ENCODE assay signal across 14 cellular contexts in genomic region chr13:20465218-20465879, GRCh38.
DNase-seq lines count a peak whose midpoint lies in the region; ATAC-seq, FAIRE-seq and TF ChIP-seq lines count a peak whose summit lies in the region.
"Had no signal": no experiment of that assay in that cellular context is flagged by ENCODE, and none has a peak within 500 bp of the region (broad histone marks: within the 10 kb centered on the region; RNA-seq: fewer than 3 reads in every experiment).

No MANE protein-coding gene starts in this region.

- no peak for ATAC-seq in activated CD4-positive, alpha-beta T cell treated with anti-CD3 and anti-CD28 coated beads for 36 hours
- ATAC-seq: activated CD8-positive, alpha-beta T cell treated with anti-CD3 and anti-CD28 coated beads for 36 hours had no signal

- H3K9me3 ChIP-seq in keratinocyte (ENCODE audit: control insufficient read depth, low read depth, low read length): no peaks in the 10 kb centered on the region
- H3K9me3 ChIP-seq in skeletal muscle satellite cell (replicated peaks; ENCODE audit: low read length): no peaks in the 10 kb centered on the region
- H3K9me3 ChIP-seq: Caco-2 had no signal

- DNase-seq in LoVo (ENCODE audit: low spot score) (peak; percentile 30), brain pericyte (ENCODE audit: low read depth, low spot score) (peak; percentile 61), keratinocyte (ENCODE audit: low read depth, low spot score) (no peak), GM10266 (ENCODE audit: extremely low spot score) (no peak), SW480 (ENCODE audit: low spot score) (no peak)
- no peak for DNase-seq in activated CD4-positive, alpha-beta T cell treated with anti-CD3 and anti-CD28 coated beads for 4 hours
- no peak for DNase-seq in activated CD4-positive, alpha-beta T cell treated with anti-CD3 and anti-CD28 coated beads for 36 hours
- DNase-seq: activated CD8-positive, alpha-beta T cell treated with anti-CD3 and anti-CD28 coated beads for 36 hours; activated naive CD4-positive, alpha-beta T cell treated with anti-CD3 and anti-CD28 coated beads for 36 hours; Caco-2; cortex of kidney; NCI-H510A treated with DMSO at 0.1 percent for 48 hours; SW 1271 had no signal

- H3K27ac ChIP-seq in keratinocyte (ENCODE audit: control insufficient read depth, insufficient read depth, low read length): no peak overlapping the region

- H3K4me1 Mint-ChIP-seq in activated CD4-positive, alpha-beta T cell treated with anti-CD3 and anti-CD28 coated beads for 36 hours: peaks cover 29% of the 10 kb centered on the region

- H3K4me2 ChIP-seq in keratinocyte (ENCODE audit: control insufficient read depth, extremely low read depth, insufficient read depth, low read depth, low read length) (peak overlapping the region; percentile 80), skeletal muscle satellite cell (ENCODE audit: low read length) (peak overlapping the region; percentile 79)

- no peak overlapping the region for H3K27ac Mint-ChIP-seq in activated CD4-positive, alpha-beta T cell treated with anti-CD3 and anti-CD28 coated beads for 36 hours
- H3K27ac Mint-ChIP-seq: activated CD8-positive, alpha-beta T cell treated with anti-CD3 and anti-CD28 coated beads for 36 hours; activated naive CD4-positive, alpha-beta T cell treated with anti-CD3 and anti-CD28 coated beads for 36 hours had no signal

- H3K27me3 ChIP-seq in keratinocyte (ENCODE audit: control insufficient read depth, extremely low read depth, insufficient read depth, low read length): no peaks in the 10 kb centered on the region
- no peaks in the 10 kb centered on the region for H3K27me3 ChIP-seq in skeletal muscle satellite cell (ENCODE audit: control insufficient read depth, insufficient read depth, low read length)

- intact Hi-C loops in activated CD4-positive, alpha-beta T cell treated with anti-CD3 and anti-CD28 coated beads for 36 hours (cut with DNase I, micrococcal nuclease): no loop called here

- H4K20me1 ChIP-seq in keratinocyte (ENCODE audit: control insufficient read depth, extremely low read depth, insufficient read depth, low read length): no peaks in the 10 kb centered on the region

- POLR2A ChIA-PET in activated CD4-positive, alpha-beta T cell treated with anti-CD3 and anti-CD28 coated beads for 36 hours (lab: Charles Lee): no interaction called here

- H3K79me2 ChIP-seq in keratinocyte (ENCODE audit: control insufficient read depth, insufficient read depth, low read length): no peaks in the 10 kb centered on the region

- no peaks in the 10 kb centered on the region for H3K36me3 Mint-ChIP-seq in activated CD4-positive, alpha-beta T cell treated with anti-CD3 and anti-CD28 coated beads for 36 hours (ENCODE audit: low read depth)

- H3K36me3 ChIP-seq in keratinocyte (ENCODE audit: control insufficient read depth in 2 of 2, extremely low read depth in 1 of 2, insufficient read depth in 2 of 2, low read length in 2 of 2) (no peaks in the 10 kb centered on the region), skeletal muscle satellite cell (ENCODE audit: insufficient read depth, low read length) (no peaks in the 10 kb centered on the region)

- FAIRE-seq in keratinocyte (lab: Jason Lieb, UNC): peak; percentile 64

- dilution Hi-C loops in keratinocyte (cut with MboI; ENCODE audit: extremely low pct_ligation_motif_present, low sequenced_read_pairs): no loop called here

- H3K4me1 ChIP-seq in keratinocyte (ENCODE audit: control insufficient read depth, extremely low read depth, insufficient read depth, low read length) (peaks cover 21% of the 10 kb centered on the region), skeletal muscle satellite cell (ENCODE audit: control insufficient read depth, insufficient read depth, low read length) (peaks cover 17% of the 10 kb centered on the region)
- H3K4me1 ChIP-seq: Caco-2 had no signal

- peak overlapping the region; percentile 27 for H2AFZ ChIP-seq in keratinocyte (ENCODE audit: control insufficient read depth, low read length)

- CTCF ChIA-PET in activated CD4-positive, alpha-beta T cell treated with anti-CD3 and anti-CD28 coated beads for 36 hours (lab: Charles Lee): interaction anchor here (0.5 kb wide), 1 partner anchor 102 kb away, joined by 3 read pairs; no protein-coding TSS in a partner anchor

- H3K9ac ChIP-seq in keratinocyte (ENCODE audit: control insufficient read depth, extremely low read depth, insufficient read depth, low read length) (no peak overlapping the region), skeletal muscle satellite cell (ENCODE audit: low read depth, low read length) (no peak overlapping the region)

- H3K4me3 ChIP-seq in keratinocyte (ENCODE audit: control insufficient read depth in 2 of 3, extremely low read depth in 1 of 3, insufficient read depth in 2 of 3, low read depth in 1 of 3, low read length in 3 of 3) (peak overlapping the region in 1 of 3 experiments; percentile 33), skeletal muscle satellite cell (ENCODE audit: low read length) (peak overlapping the region; percentile 59)

- no peaks in the 10 kb centered on the region for H3K27me3 Mint-ChIP-seq in activated CD4-positive, alpha-beta T cell treated with anti-CD3 and anti-CD28 coated beads for 36 hours
- H3K27me3 Mint-ChIP-seq: activated CD8-positive, alpha-beta T cell treated with anti-CD3 and anti-CD28 coated beads for 36 hours had no signal

- H3K9me3 Mint-ChIP-seq in activated CD4-positive, alpha-beta T cell treated with anti-CD3 and anti-CD28 coated beads for 36 hours (ENCODE audit: low read depth): no peaks in the 10 kb centered on the region
- H3K9me3 Mint-ChIP-seq: activated CD8-positive, alpha-beta T cell treated with anti-CD3 and anti-CD28 coated beads for 36 hours; activated naive CD4-positive, alpha-beta T cell treated with anti-CD3 and anti-CD28 coated beads for 36 hours had no signal

- no peak for TF ChIP-seq CTCF in keratinocyte (optimal IDR thresholded peaks at IDR 0.05 in 1 of 3, IDR thresholded peaks at IDR 0.05 in 1 of 3, conservative IDR thresholded peaks at IDR 0.05 in 1 of 3; ENCODE audit: extremely low read depth in 1 of 3, insufficient read depth in 2 of 3, low read length in 3 of 3)
- no peak for TF ChIP-seq CTCF in GM10266 (IDR thresholded peaks at IDR 0.05; ENCODE audit: control insufficient read depth, insufficient read depth, low read depth, missing control alignments)

- no peaks in the 10 kb centered on the region for H3K9me1 ChIP-seq in keratinocyte (ENCODE audit: control insufficient read depth, extremely low read depth, insufficient read depth, low read length)

- no peak overlapping the region for H3K4me3 Mint-ChIP-seq in activated CD4-positive, alpha-beta T cell treated with anti-CD3 and anti-CD28 coated beads for 36 hours
- H3K4me3 Mint-ChIP-seq: activated CD8-positive, alpha-beta T cell treated with anti-CD3 and anti-CD28 coated beads for 36 hours; activated naive CD4-positive, alpha-beta T cell treated with anti-CD3 and anti-CD28 coated beads for 36 hours had no signal

Comparison
In these comparisons a context has a peak if more than half of its experiments do, and no peak if none do; other contexts are left out.
1. DNase-seq: peak in LoVo (single experiment) and brain pericyte (single experiment); none in keratinocyte (single experiment), activated CD4-positive, alpha-beta T cell treated with anti-CD3 and anti-CD28 coated beads for 4 hours (0 of 2), GM10266 (single experiment), SW480 (single experiment) and activated CD4-positive, alpha-beta T cell treated with anti-CD3 and anti-CD28 coated beads for 36 hours (single experiment).